ENCODE assay signal across 26 cellular contexts in the genomic region with DNA sequence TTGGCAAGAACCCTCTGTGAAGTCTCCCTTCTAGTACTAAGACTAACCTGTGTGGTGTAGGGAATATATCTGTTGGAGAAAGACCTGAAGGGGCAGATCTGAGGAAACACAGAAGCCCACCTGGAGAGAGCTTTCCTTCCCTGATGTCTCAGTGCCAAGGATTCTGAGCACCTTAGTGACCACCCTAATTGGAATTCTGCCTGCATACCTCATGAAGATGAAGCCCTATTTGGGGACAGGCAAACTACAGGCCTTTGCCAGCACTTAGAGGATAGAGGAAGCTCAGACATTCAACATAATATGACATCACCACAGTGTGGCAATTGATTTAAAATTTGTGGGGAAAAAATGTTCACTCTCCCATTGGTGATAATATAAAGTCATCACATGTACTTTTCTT.
A peak's percentile ranks its signal among the peaks of the same experiment; 100 is the strongest.
DNase-seq lines count a peak whose midpoint lies in the region; ATAC-seq, FAIRE-seq and TF ChIP-seq lines count a peak whose summit lies in the region.
"Had no signal": no experiment of that assay in that cellular context is flagged by ENCODE, and none has a peak within 500 bp of the region (broad histone marks: within the 10 kb centered on the region; RNA-seq: fewer than 3 reads in every experiment).

No MANE protein-coding gene starts in this region.

- H2AFZ ChIP-seq in GM23338 (peak overlapping the region; percentile 43; the same call in 1 of the 2 replicates), Loucy (ENCODE audit: low read length) (peak overlapping the region; percentile 25; the same call in 1 of the 2 replicates), H1 (ENCODE audit: low read length) (peak overlapping the region; percentile 54)
- H2AFZ ChIP-seq: GM23248 had no signal

- no peaks in the 10 kb centered on the region for H3K9me3 Mint-ChIP-seq in GM23338
- H3K9me3 Mint-ChIP-seq: CD4-positive, alpha-beta T cell; HFFc6 had no signal

- H3K79me1 ChIP-seq in H1 (ENCODE audit: low read depth, low read length), result no peaks in the 10 kb centered on the region
- no peaks in the 10 kb centered on the region for H3K79me1 ChIP-seq in mesendoderm (ENCODE audit: low read length)

- no peak overlapping the region for H2BK5ac ChIP-seq in H1 (ENCODE audit: low read depth, low read length)
- no peak overlapping the region for H2BK5ac ChIP-seq in mesendoderm (ENCODE audit: low read length)

- no peak overlapping the region for H4K91ac ChIP-seq in H1 (replicated peaks; ENCODE audit: insufficient read length, low read length)

- no peak for TF ChIP-seq CTCF in GM23338 (conservative IDR thresholded peaks at IDR 0.05; ENCODE audit: low read depth in 2 of 2)
- no peak for TF ChIP-seq CTCF in Loucy (conservative IDR thresholded peaks at IDR 0.05; ENCODE audit: low read length)
- TF ChIP-seq CTCF in H1 (IDR thresholded peaks at IDR 0.05; ENCODE audit: control extremely low read depth in 1 of 3, insufficient read depth in 1 of 3, low read depth in 1 of 3, low read length in 3 of 3), result no peak

- peaks cover 9% of the 10 kb centered on the region; the same call in 1 of the 3 replicates for H3K4me1 Mint-ChIP-seq in GM23338
- H3K4me1 Mint-ChIP-seq: CD14-positive monocyte had no signal

- H3K36me3 ChIP-seq in GM23338 (ENCODE audit: insufficient read depth) (no peaks in the 10 kb centered on the region), Loucy (ENCODE audit: insufficient read depth, low read length) (no peaks in the 10 kb centered on the region), H1 (ENCODE audit: control insufficient read depth in 2 of 4, insufficient read depth in 4 of 4, low read length in 3 of 4) (no peaks in the 10 kb centered on the region), mesendoderm (ENCODE audit: control insufficient read depth, insufficient read depth, low read length) (no peaks in the 10 kb centered on the region)
- H3K36me3 ChIP-seq: BE2C; BLaER1 treated with 17β-estradiol and CSF1 and Interleukin-3, amounts not matched to agents 10 nM and 100 nM; HAP-1 had no signal

- H3K4ac ChIP-seq in H1 (replicated peaks; ENCODE audit: insufficient read length, low read depth, low read length) (peak overlapping the region; percentile 75), mesendoderm (ENCODE audit: low read depth, low read length) (peak overlapping the region; percentile 5)

- no peaks in the 10 kb centered on the region for H3K79me2 ChIP-seq in GM23338 (replicated peaks; ENCODE audit: insufficient read depth)
- no peaks in the 10 kb centered on the region for H3K79me2 ChIP-seq in Loucy (ENCODE audit: insufficient read depth, low read length)
- H3K79me2 ChIP-seq in H1 (ENCODE audit: control insufficient read depth in 1 of 2, insufficient read depth in 2 of 2, low read length in 2 of 2), result no peaks in the 10 kb centered on the region
- no peaks in the 10 kb centered on the region for H3K79me2 ChIP-seq in mesendoderm (ENCODE audit: control insufficient read depth, insufficient read depth, low read length)

- H4K8ac ChIP-seq in H1 (ENCODE audit: extremely low read depth, insufficient read depth, low read length), result peak overlapping the region; percentile 25; the same call in 1 of the 2 replicates
- H4K8ac ChIP-seq in mesendoderm (ENCODE audit: low read depth, low read length), result no peak overlapping the region

- CTCF ChIA-PET in H1 (lab: Charles Lee; ENCODE audit: partially characterized antibody), result interaction anchor here (0.9 kb wide), 1 partner anchor 21 kb away, joined by 3 read pairs; no protein-coding TSS in a partner anchor

- H3F3A ChIP-seq in GM23338 (replicated peaks; ENCODE audit: low read depth), result no peaks in the 10 kb centered on the region
- H3F3A ChIP-seq in Loucy (ENCODE audit: low read depth), result no peaks in the 10 kb centered on the region

- no peak overlapping the region for H3K14ac ChIP-seq in H1 (ENCODE audit: insufficient read length)

- POLR2A ChIA-PET in H1 (lab: Charles Lee; ENCODE audit: partially characterized antibody), result no interaction called here

- peak; percentile 13 for DNase-seq in GM23338 (ENCODE audit: low spot score)
- DNase-seq in H1 (ENCODE audit: low read depth in 1 of 2, low spot score in 2 of 2), result no peak
- DNase-seq in mesendoderm, result peak; percentile 85
- DNase-seq in mesenteric fat pad (ENCODE audit: low spot score), result no peak
- DNase-seq in anterior cingulate cortex (lab: John Stamatoyannopoulos, UW), result no peak
- DNase-seq: 8988T; ACHN; AML-193; BE2C; Calu3; CD4-positive, alpha-beta T cell; COR-L47; DMS53; DMS79 treated with DMSO at 0.1 percent for 48 hours; GF-D8; GM23248; HFFc6 had no signal

- TF ChIP-seq RAD21 in H1 (IDR thresholded peaks at IDR 0.05 in 1 of 2, conservative IDR thresholded peaks at IDR 0.05 in 1 of 2; ENCODE audit: low read depth in 2 of 2, low read length in 2 of 2), result no peak

- no peaks in the 10 kb centered on the region for H3K27me3 Mint-ChIP-seq in GM23338 (ENCODE audit: insufficient read depth, low read depth, poor library complexity)

- no peaks in the 10 kb centered on the region; the same call in 1 of the 2 replicates for H3K23me2 ChIP-seq in H1 (ENCODE audit: low read depth, low read length)

- no peak for TF ChIP-seq EP300 in H1 (IDR thresholded peaks at IDR 0.05; ENCODE audit: borderline replicate concordance in 1 of 2, low read depth in 2 of 2, low read length in 2 of 2)

- H3K36me3 Mint-ChIP-seq in GM23338 (ENCODE audit: low read depth), result no peaks in the 10 kb centered on the region
- H3K36me3 Mint-ChIP-seq: CD14-positive monocyte had no signal

- H3K9ac ChIP-seq in Loucy (ENCODE audit: low read depth, low read length, poor library complexity, severe bottlenecking), result no peak overlapping the region
- no peak overlapping the region for H3K9ac ChIP-seq in H1 (replicated peaks in 1 of 4; ENCODE audit: extremely low read depth in 1 of 4, low read depth in 3 of 4, low read length in 3 of 4)
- no peak overlapping the region for H3K9ac ChIP-seq in mesendoderm (ENCODE audit: low read length)
- H3K9ac ChIP-seq: BLaER1 treated with 17β-estradiol and CSF1 and Interleukin-3, amounts not matched to agents 10 nM and 100 nM; GM23248 had no signal

- H3K23ac ChIP-seq in H1 (ENCODE audit: insufficient read length) (no peak overlapping the region), mesendoderm (ENCODE audit: low read length) (no peak overlapping the region)

- H3K4me3 Mint-ChIP-seq in GM23338, result no peak overlapping the region
- H3K4me3 Mint-ChIP-seq: CD14-positive monocyte; CD4-positive, alpha-beta T cell; HFFc6 had no signal

- H3K18ac ChIP-seq in H1 (ENCODE audit: extremely low read depth, low read length) (no peak overlapping the region), mesendoderm (ENCODE audit: low read length) (peak overlapping the region; percentile 79)

- H2BK20ac ChIP-seq in H1 (ENCODE audit: low read length), result no peak overlapping the region

- no peak overlapping the region for H3K27ac Mint-ChIP-seq in GM23338
- H3K27ac Mint-ChIP-seq: CD14-positive monocyte; CD4-positive, alpha-beta T cell; HFFc6 had no signal

- H3K9me3 ChIP-seq in Loucy (ENCODE audit: insufficient read depth, low read depth, low read length) (no peaks in the 10 kb centered on the region), H1 (ENCODE audit: insufficient read depth in 2 of 2, low read depth in 1 of 2, low read length in 1 of 2) (no peaks in the 10 kb centered on the region)
- H3K9me3 ChIP-seq: A549; BE2C; BLaER1 treated with 17β-estradiol and CSF1 and Interleukin-3, amounts not matched to agents 10 nM and 100 nM; HAP-1 had no signal

- H3K4me3 ChIP-seq in GM23338 (no peak overlapping the region), Loucy (ENCODE audit: low read length, poor library complexity, severe bottlenecking) (no peak overlapping the region), H1 (ENCODE audit: extremely low read depth in 1 of 4, insufficient read depth in 2 of 4, low read depth in 3 of 4, low read length in 4 of 4) (no peak overlapping the region), mesendoderm (ENCODE audit: low read length) (no peak overlapping the region)
- H3K4me3 ChIP-seq: A549; BLaER1 treated with 17β-estradiol and CSF1 and Interleukin-3, amounts not matched to agents 10 nM and 100 nM; GM23248; HAP-1 had no signal

- no peak for ATAC-seq in GM23338
- no peak for ATAC-seq in GM21737 (IDR thresholded peaks at IDR 0.05; ENCODE audit: unreplicated experiment)
- ATAC-seq: A549 had no signal

- no peak overlapping the region for H2BK12ac ChIP-seq in H1 (ENCODE audit: low read depth, low read length)

- H3K56ac ChIP-seq in H1 (replicated peaks; ENCODE audit: insufficient read length, low read depth, low read length) (no peak overlapping the region), mesendoderm (ENCODE audit: low read length) (no peak overlapping the region)

- no peaks in the 10 kb centered on the region for H4K20me1 ChIP-seq in GM23338 (replicated peaks; ENCODE audit: insufficient read depth)
- no peaks in the 10 kb centered on the region for H4K20me1 ChIP-seq in Loucy (ENCODE audit: insufficient read depth, low read length, poor library complexity, severe bottlenecking)
- no peaks in the 10 kb centered on the region for H4K20me1 ChIP-seq in H1 (replicated peaks in 1 of 2; ENCODE audit: control insufficient read depth in 1 of 2, insufficient read depth in 2 of 2, low read length in 2 of 2)
- H4K20me1 ChIP-seq: BLaER1 treated with 17β-estradiol and CSF1 and Interleukin-3, amounts not matched to agents 10 nM and 100 nM had no signal

- peaks cover 19% of the 10 kb centered on the region for H3K4me1 ChIP-seq in GM23338 (ENCODE audit: insufficient read depth)
- no peaks in the 10 kb centered on the region for H3K4me1 ChIP-seq in Loucy (ENCODE audit: insufficient read depth, low read length, poor library complexity, severe bottlenecking)
- H3K4me1 ChIP-seq in H1 (replicated peaks in 1 of 4; ENCODE audit: control insufficient read depth in 3 of 4, insufficient read depth in 4 of 4, low read length in 3 of 4), result peaks cover 0 to 8% (median 2%) of the 10 kb centered on the region in 4 experiments; a peak in 4 of 7 replicates
- no peaks in the 10 kb centered on the region for H3K4me1 ChIP-seq in mesendoderm (ENCODE audit: control insufficient read depth, low read depth, low read length)
- H3K4me1 ChIP-seq: A549; BE2C; BLaER1 treated with 17β-estradiol and CSF1 and Interleukin-3, amounts not matched to agents 10 nM and 100 nM; HAP-1 had no signal

- H2BK120ac ChIP-seq in H1 (replicated peaks; ENCODE audit: low read depth, low read length), result peak overlapping the region; percentile 69
- H2BK120ac ChIP-seq in mesendoderm (ENCODE audit: low read depth, low read length), result peak overlapping the region; percentile 16

- H3K4me2 ChIP-seq in GM23338 (no peak overlapping the region), Loucy (ENCODE audit: low read depth, low read length, poor library complexity, severe bottlenecking) (no peak overlapping the region), H1 (ENCODE audit: insufficient read depth in 1 of 2, low read depth in 2 of 2, low read length in 2 of 2) (no peak overlapping the region), mesendoderm (ENCODE audit: low read length) (no peak overlapping the region)
- H3K4me2 ChIP-seq: A549; BLaER1 treated with 17β-estradiol and CSF1 and Interleukin-3, amounts not matched to agents 10 nM and 100 nM had no signal

- H3K27ac ChIP-seq in GM23338 (ENCODE audit: low read depth), result no peak overlapping the region
- H3K27ac ChIP-seq in H1 (ENCODE audit: low read depth, low read length), result no peak overlapping the region
- H3K27ac ChIP-seq in mesendoderm (ENCODE audit: low read depth, low read length), result no peak overlapping the region
- H3K27ac ChIP-seq: A549; BLaER1 treated with 17β-estradiol and CSF1 and Interleukin-3, amounts not matched to agents 10 nM and 100 nM; GM23248 had no signal

- H2AK5ac ChIP-seq in H1 (ENCODE audit: low read depth, low read length) (no peak overlapping the region), mesendoderm (ENCODE audit: low read length) (no peak overlapping the region)

- no peak overlapping the region for H2BK15ac ChIP-seq in H1 (ENCODE audit: low read length)
- no peak overlapping the region for H2BK15ac ChIP-seq in mesendoderm (replicated peaks; ENCODE audit: low read depth)

- no peak overlapping the region for H4K5ac ChIP-seq in H1 (ENCODE audit: insufficient read length, low read depth, low read length)
- no peak overlapping the region for H4K5ac ChIP-seq in mesendoderm (ENCODE audit: low read length)

- TF ChIP-seq POLR2A in H1 (IDR thresholded peaks at IDR 0.05; ENCODE audit: control extremely low read depth in 1 of 2, low read depth in 2 of 2, low read length in 2 of 2), result no peak

- H3K9me2 ChIP-seq in GM23338 (ENCODE audit: insufficient read depth) (0 out of 2 replicates have a peak, but pooled peaks cover 3% of the 10 kb centered on the region), Loucy (replicated peaks; ENCODE audit: low read depth, low read length) (no peaks in the 10 kb centered on the region)

- H3K27me3 ChIP-seq in GM23338 (ENCODE audit: insufficient read depth) (no peaks in the 10 kb centered on the region), Loucy (ENCODE audit: insufficient read depth, low read length, poor library complexity, severe bottlenecking) (no peaks in the 10 kb centered on the region), H1 (replicated peaks in 1 of 4; ENCODE audit: control insufficient read depth in 3 of 4, extremely low read depth in 1 of 4, insufficient read depth in 3 of 4, low read length in 3 of 4) (no peaks in the 10 kb centered on the region), mesendoderm (ENCODE audit: insufficient read depth, low read length, poor library complexity) (no peaks in the 10 kb centered on the region)
- H3K27me3 ChIP-seq: BE2C; BLaER1 treated with 17β-estradiol and CSF1 and Interleukin-3, amounts not matched to agents 10 nM and 100 nM had no signal

- no peak for FAIRE-seq in H1 (lab: Jason Lieb, UNC)
- FAIRE-seq: A549, GM12891, GM18507, H54 had no signal

Comparison
In these comparisons a context has a peak if more than half of its experiments do, and no peak if none do; other contexts are left out.
1. DNase-seq: peak in GM23338 (single experiment) and mesendoderm (single experiment); none in H1 (0 of 2), mesenteric fat pad (single experiment) and anterior cingulate cortex (0 of 58).
2. Peak in every context shown above with its lines, with median percentiles within 50 percentile points of each other: H2AFZ ChIP-seq.